17 cellular contexts compared by ENCODE assay signal in the genomic region with DNA sequence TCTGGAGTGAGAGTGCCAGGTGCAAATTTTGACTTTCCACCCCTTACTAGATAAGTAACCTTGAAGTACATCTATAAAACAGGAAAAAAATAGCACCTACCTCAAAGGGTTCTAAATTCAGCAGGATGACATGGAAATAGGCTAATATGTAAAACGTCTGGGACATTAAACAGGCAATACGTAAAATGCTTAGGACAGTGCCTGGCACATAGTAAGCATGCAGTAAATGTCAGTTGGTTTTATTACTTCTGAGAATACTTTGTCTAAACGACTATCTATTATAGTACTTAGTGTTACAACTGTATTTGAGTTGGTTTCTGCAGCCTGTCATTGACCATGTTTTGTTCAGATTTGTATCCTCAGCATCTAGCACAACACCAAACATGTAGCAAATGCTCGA.
DNase-seq lines count a peak whose midpoint lies in the region; ATAC-seq and TF ChIP-seq lines count a peak whose summit lies in the region.
"Had no signal": no experiment of that assay in that cellular context is flagged by ENCODE, and none has a peak within 500 bp of the region (broad histone marks: within the 10 kb centered on the region; RNA-seq: fewer than 3 reads in every experiment).

No MANE protein-coding gene starts in this region.

- no peak overlapping the region for H3K4me2 ChIP-seq in H9 (ENCODE audit: insufficient read depth, insufficient read length, low read length)
- H3K4me2 ChIP-seq: A549; BLaER1 treated with 17β-estradiol and CSF1 and Interleukin-3, amounts not matched to agents 10 nM and 100 nM had no signal

- no peaks in the 10 kb centered on the region for H3K79me1 ChIP-seq in H9 (ENCODE audit: insufficient read depth, low read depth, low read length, poor library complexity, severe bottlenecking)

- no peak overlapping the region for H3K18ac ChIP-seq in H9 (ENCODE audit: insufficient read length, low read depth, low read length)

- peak overlapping the region; percentile 13 for H3K23ac ChIP-seq in H9 (ENCODE audit: insufficient read length, low read depth, low read length)

- no peak overlapping the region for H2BK5ac ChIP-seq in H9 (ENCODE audit: insufficient read length, low read length)

- no peaks in the 10 kb centered on the region for H3K23me2 ChIP-seq in H9 (ENCODE audit: insufficient read length, low read depth, low read length, poor library complexity, severe bottlenecking)

- no peak overlapping the region for H2BK120ac ChIP-seq in H9 (ENCODE audit: low read depth, low read length, poor library complexity, severe bottlenecking)

- no peak overlapping the region for H4K5ac ChIP-seq in H9 (ENCODE audit: insufficient read length, low read depth, low read length)

- H3K56ac ChIP-seq in H9 (ENCODE audit: insufficient read length, low read depth, low read length): no peak overlapping the region

- DNase-seq in H9: no peak
- no peak for DNase-seq in neural crest cell (ENCODE audit: low read depth, low spot score)
- DNase-seq in sigmoid colon: no peak
- no peak for DNase-seq in esophagus squamous epithelium (lab: John Stamatoyannopoulos, UW)
- DNase-seq: AML-193; Caco-2; Calu3; CD4-positive, alpha-beta T cell; CD8-positive, alpha-beta T cell; DMS79 treated with DMSO at 0.1 percent for 48 hours had no signal

- no peaks in the 10 kb centered on the region for H4K20me1 ChIP-seq in H9 (ENCODE audit: control insufficient read depth, insufficient read depth, insufficient read length)

- peaks cover 4 to 13% of the 10 kb centered on the region in 2 experiments; a peak in 3 of 4 replicates for H3K4me1 Mint-ChIP-seq in H9
- H3K4me1 Mint-ChIP-seq in neural crest cell: peaks cover 32% of the 10 kb centered on the region
- H3K4me1 Mint-ChIP-seq: B cell had no signal

- H3K14ac ChIP-seq in H9 (ENCODE audit: insufficient read depth, low read length): no peak overlapping the region

- H3K4me3 Mint-ChIP-seq in H9 (no peak overlapping the region), neural crest cell (no peak overlapping the region)
- H3K4me3 Mint-ChIP-seq: B cell; CD4-positive, alpha-beta T cell; CD8-positive, alpha-beta T cell had no signal

- H3K27me3 ChIP-seq in H9 (ENCODE audit: insufficient read depth, low read length) (no peaks in the 10 kb centered on the region), sigmoid colon (no peaks in the 10 kb centered on the region), esophagus squamous epithelium (no peaks in the 10 kb centered on the region)

- no peak overlapping the region for H3T11ph ChIP-seq in H9 (ENCODE audit: low read length)

- H2AFZ ChIP-seq in H9 (ENCODE audit: low read length): no peak overlapping the region

- no peaks in the 10 kb centered on the region for H3K9me3 Mint-ChIP-seq in H9
- no peaks in the 10 kb centered on the region for H3K9me3 Mint-ChIP-seq in neural crest cell
- H3K9me3 Mint-ChIP-seq: CD4-positive, alpha-beta T cell; CD8-positive, alpha-beta T cell had no signal

- H4K8ac ChIP-seq in H9 (replicated peaks; ENCODE audit: insufficient read length, low read depth, low read length): no peak overlapping the region

- no peaks in the 10 kb centered on the region for H3K27me3 Mint-ChIP-seq in H9 (ENCODE audit: low read depth)
- no peaks in the 10 kb centered on the region for H3K27me3 Mint-ChIP-seq in neural crest cell (ENCODE audit: low read depth)
- H3K27me3 Mint-ChIP-seq: B cell; CD4-positive, alpha-beta T cell had no signal

- no peak overlapping the region for H2BK12ac ChIP-seq in H9 (ENCODE audit: insufficient read length, low read depth, low read length)

- no peak overlapping the region for H2BK15ac ChIP-seq in H9 (ENCODE audit: low read depth, low read length)

- intact Hi-C loops in sigmoid colon (cut with DNase I) (no loop called here), esophagus squamous epithelium (cut with DNase I) (no loop called here)

- H3K4ac ChIP-seq in H9 (ENCODE audit: low read depth, low read length): no peak overlapping the region

- H3K4me3 ChIP-seq in sigmoid colon (no peak overlapping the region), esophagus squamous epithelium (no peak overlapping the region)
- H3K4me3 ChIP-seq: A549; BLaER1 treated with 17β-estradiol and CSF1 and Interleukin-3, amounts not matched to agents 10 nM and 100 nM; GM12878 had no signal

- peak in 3 of 4 donors; percentile 32 to 70 (median 35) for TF ChIP-seq EP300 in sigmoid colon (IDR thresholded peaks at IDR 0.05)

- ATAC-seq in HG03159 (IDR thresholded peaks at IDR 0.05; ENCODE audit: unreplicated experiment): no peak
- ATAC-seq: A549; CD8-positive, alpha-beta T cell; GM12878 had no signal

- H3K4me1 ChIP-seq in H9 (ENCODE audit: insufficient read depth, low read length) (no peaks in the 10 kb centered on the region), sigmoid colon (peaks cover 0 to 10% (median 0%) of the 10 kb centered on the region in 4 donors), esophagus squamous epithelium (no peaks in the 10 kb centered on the region)
- H3K4me1 ChIP-seq: A549; BLaER1 treated with 17β-estradiol and CSF1 and Interleukin-3, amounts not matched to agents 10 nM and 100 nM; Caco-2 had no signal

- no peak overlapping the region for H2AK5ac ChIP-seq in H9 (ENCODE audit: insufficient read length, low read length)

- no peak for TF ChIP-seq CTCF in H9 (conservative IDR thresholded peaks at IDR 0.05)
- no peak for TF ChIP-seq CTCF in neural crest cell (conservative IDR thresholded peaks at IDR 0.05)
- no peak for TF ChIP-seq CTCF in sigmoid colon (IDR thresholded peaks at IDR 0.05)
- no peak for TF ChIP-seq CTCF in esophagus squamous epithelium (IDR thresholded peaks at IDR 0.05)

- no peaks in the 10 kb centered on the region for H3K79me2 ChIP-seq in H9 (ENCODE audit: insufficient read depth, low read length)

- no CpG with 5 or more reads among the region's 4 CpGs for WGBS in H9 (ENCODE audit: extremely low coverage, insufficient read length, low lambda C conversion rate)
- WGBS in sigmoid colon, 2 donors: 38 to 67% methylated on average over 4 of the region's 4 CpGs
- WGBS in esophagus squamous epithelium, 2 donors: 68 to 88% methylated on average over 4 of the region's 4 CpGs

- H3K36me3 ChIP-seq in sigmoid colon (no peaks in the 10 kb centered on the region), esophagus squamous epithelium (no peaks in the 10 kb centered on the region)

- no peak overlapping the region for H2BK20ac ChIP-seq in H9 (ENCODE audit: low read depth, low read length, poor library complexity, severe bottlenecking)

- TF ChIP-seq POLR2A in sigmoid colon (IDR thresholded peaks at IDR 0.05) (no peak), esophagus squamous epithelium (IDR thresholded peaks at IDR 0.05) (no peak)

- H3K9ac ChIP-seq in H9 (ENCODE audit: extremely low read depth, insufficient read length, low read length): no peak overlapping the region
- H3K9ac ChIP-seq: BLaER1 treated with 17β-estradiol and CSF1 and Interleukin-3, amounts not matched to agents 10 nM and 100 nM had no signal

- H4K91ac ChIP-seq in H9 (ENCODE audit: insufficient read length, low read depth, low read length): no peak overlapping the region

- H3K9me3 ChIP-seq in H9 (ENCODE audit: control insufficient read depth, low read depth, low read length): no peaks in the 10 kb centered on the region
- H3K9me3 ChIP-seq in sigmoid colon: no peaks in the 10 kb centered on the region
- H3K9me3 ChIP-seq in esophagus squamous epithelium: no peaks in the 10 kb centered on the region
- H3K9me3 ChIP-seq: A549; BLaER1 treated with 17β-estradiol and CSF1 and Interleukin-3, amounts not matched to agents 10 nM and 100 nM; Caco-2 had no signal

- H3K27ac Mint-ChIP-seq in H9 (no peak overlapping the region; a peak in 1 of 7 replicates), neural crest cell (ENCODE audit: unreplicated experiment) (peak overlapping the region; percentile 53)
- H3K27ac Mint-ChIP-seq: B cell; CD4-positive, alpha-beta T cell; CD8-positive, alpha-beta T cell had no signal

- peaks cover 0 to 3% (median 0%) of the 10 kb centered on the region in 3 experiments; a peak in 2 of 7 replicates for H3K36me3 Mint-ChIP-seq in H9 (ENCODE audit: insufficient read depth in 1 of 3, low read depth in 3 of 3)
- H3K36me3 Mint-ChIP-seq in neural crest cell (ENCODE audit: low read depth): no peaks in the 10 kb centered on the region
- H3K36me3 Mint-ChIP-seq: CD8-positive, alpha-beta T cell had no signal

- H3K27ac ChIP-seq in H9 (ENCODE audit: insufficient read length, low read depth, low read length): no peak overlapping the region
- no peak overlapping the region for H3K27ac ChIP-seq in sigmoid colon
- no peak overlapping the region for H3K27ac ChIP-seq in esophagus squamous epithelium
- H3K27ac ChIP-seq: 22Rv1; A549; BLaER1 treated with 17β-estradiol and CSF1 and Interleukin-3, amounts not matched to agents 10 nM and 100 nM; C4-2B had no signal
